1 cellular context compared by ENCODE assay signal in genomic region chr13:24512208-24513068, GRCh38.
A peak's percentile ranks its signal among the peaks of the same experiment; 100 is the strongest.
TF ChIP-seq lines count a peak whose summit lies in the region.

TSS of gene PARP4 (minus strand) at chr13:24512778. CDS start at chr13:24503776, 9,002 bp downstream.

TF ChIP-seq in HepG2, 621 proteins besides CTCF, POLR2A, EP300 and RAD21 (continued from another document and continues in another):
- TF ChIP-seq ZNF142 (CRISPR knock-in tag; IDR thresholded peaks at IDR 0.05) (peak; percentile 83; the same call in 1 of the 2 replicates), PITX1 (CRISPR knock-in tag; IDR thresholded peaks at IDR 0.05) (peak; percentile 61), SRSF4 (IDR thresholded peaks at IDR 0.05; ENCODE audit: low read depth, low read length, poor library complexity, severe bottlenecking) (no peak), ZNF317 (CRISPR knock-in tag; IDR thresholded peaks at IDR 0.05) (peak; percentile 97), ZXDC (CRISPR knock-in tag; IDR thresholded peaks at IDR 0.05) (no peak; the same call in 1 of the 2 replicates), ZFP82 (CRISPR knock-in tag; IDR thresholded peaks at IDR 0.05; ENCODE audit: borderline replicate concordance) (no peak), TARDBP (CRISPR knock-in tag; IDR thresholded peaks at IDR 0.05) (peak; percentile 80), KMT2A (CRISPR knock-in tag; IDR thresholded peaks at IDR 0.05) (peak; percentile 80), IRX3 (CRISPR knock-in tag; IDR thresholded peaks at IDR 0.05; ENCODE audit: borderline replicate concordance, low read depth) (no peak; the same call in 1 of the 2 replicates), THYN1 (CRISPR knock-in tag; IDR thresholded peaks at IDR 0.05; ENCODE audit: borderline replicate concordance, low read depth) (no peak), ZNF180 (CRISPR knock-in tag; IDR thresholded peaks at IDR 0.05; ENCODE audit: borderline replicate concordance, low read depth) (no peak), ZNF251 (CRISPR knock-in tag; IDR thresholded peaks at IDR 0.05) (no peak), SIX1 (CRISPR knock-in tag; IDR thresholded peaks at IDR 0.05; ENCODE audit: borderline replicate concordance) (0 out of 2 replicates have a peak, but pooled peaks have one; percentile 21), SNAI1 (CRISPR knock-in tag; IDR thresholded peaks at IDR 0.05; ENCODE audit: borderline replicate concordance) (0 out of 2 replicates have a peak, but pooled peaks have one; percentile 24), SRF (IDR thresholded peaks at IDR 0.05; ENCODE audit: low read depth, low read length) (no peak), SMC3 (IDR thresholded peaks at IDR 0.05; ENCODE audit: low read length) (no peak), CREM (IDR thresholded peaks at IDR 0.05) (0 out of 2 replicates have a peak, but pooled peaks have one; percentile 18), CREM (CRISPR knock-in tag; IDR thresholded peaks at IDR 0.05) (no peak), JUNB (CRISPR knock-in tag; IDR thresholded peaks at IDR 0.05; ENCODE audit: borderline replicate concordance) (peak; percentile 43; the same call in 1 of the 2 replicates), ZBTB37 (CRISPR knock-in tag; IDR thresholded peaks at IDR 0.05) (no peak), RXRB (CRISPR knock-in tag; IDR thresholded peaks at IDR 0.05; ENCODE audit: borderline replicate concordance) (0 out of 2 replicates have a peak, but pooled peaks have one; percentile 43), ZNF329 (CRISPR knock-in tag; IDR thresholded peaks at IDR 0.05; ENCODE audit: low read depth) (0 out of 2 replicates have a peak, but pooled peaks have one; percentile 53), ZBTB39 (CRISPR knock-in tag; IDR thresholded peaks at IDR 0.05) (0 out of 2 replicates have a peak, but pooled peaks have one; percentile 64), ZSCAN20 (CRISPR knock-in tag; IDR thresholded peaks at IDR 0.05; ENCODE audit: borderline replicate concordance) (no peak), ZNF598 (CRISPR knock-in tag; IDR thresholded peaks at IDR 0.05; ENCODE audit: borderline replicate concordance) (peak; percentile 73; the same call in 1 of the 2 replicates), RNF2 (conservative IDR thresholded peaks at IDR 0.05; ENCODE audit: low read depth) (peak; percentile 67; the same call in 1 of the 2 replicates), ZBTB42 (CRISPR knock-in tag; IDR thresholded peaks at IDR 0.05) (peak; percentile 57; the same call in 1 of the 2 replicates), MTERF4 (CRISPR knock-in tag; IDR thresholded peaks at IDR 0.05) (no peak), NR2C2 (CRISPR knock-in tag; IDR thresholded peaks at IDR 0.05; ENCODE audit: borderline replicate concordance) (peak; percentile 91), GPN1 (CRISPR knock-in tag; IDR thresholded peaks at IDR 0.05; ENCODE audit: borderline replicate concordance) (no peak), DPF2 (CRISPR knock-in tag; IDR thresholded peaks at IDR 0.05; ENCODE audit: borderline replicate concordance, low read depth) (no peak), NCOA1 (CRISPR knock-in tag; IDR thresholded peaks at IDR 0.05) (no peak), RORA (CRISPR knock-in tag; IDR thresholded peaks at IDR 0.05) (no peak), SCMH1 (CRISPR knock-in tag; IDR thresholded peaks at IDR 0.05; ENCODE audit: borderline replicate concordance) (no peak), ZMYM2 (CRISPR knock-in tag; IDR thresholded peaks at IDR 0.05) (no peak; the same call in none of the 2 replicates), YEATS2 (CRISPR knock-in tag; IDR thresholded peaks at IDR 0.05; ENCODE audit: borderline replicate concordance) (peak; percentile 63), MAF1 (CRISPR knock-in tag; IDR thresholded peaks at IDR 0.05; ENCODE audit: borderline replicate concordance) (0 out of 2 replicates have a peak, but pooled peaks have one; percentile 51), ZNF720 (CRISPR knock-in tag; IDR thresholded peaks at IDR 0.05) (no peak), ASH2L (IDR thresholded peaks at IDR 0.05; ENCODE audit: insufficient read length, low read depth, low read length) (peak; percentile 94), CENPX (CRISPR knock-in tag; IDR thresholded peaks at IDR 0.05) (no peak), THAP11 (CRISPR knock-in tag; IDR thresholded peaks at IDR 0.05) (peak; percentile 43; the same call in 1 of the 2 replicates), FOXK1 (CRISPR knock-in tag; IDR thresholded peaks at IDR 0.05; ENCODE audit: borderline replicate concordance, low read depth) (peak; percentile 83; the same call in 1 of the 2 replicates), ZNF296 (CRISPR knock-in tag; conservative IDR thresholded peaks at IDR 0.05) (no peak), ZNF687 (CRISPR knock-in tag; IDR thresholded peaks at IDR 0.05) (peak; percentile 95)
